19 cellular contexts compared by ENCODE assay signal in the genomic region with DNA sequence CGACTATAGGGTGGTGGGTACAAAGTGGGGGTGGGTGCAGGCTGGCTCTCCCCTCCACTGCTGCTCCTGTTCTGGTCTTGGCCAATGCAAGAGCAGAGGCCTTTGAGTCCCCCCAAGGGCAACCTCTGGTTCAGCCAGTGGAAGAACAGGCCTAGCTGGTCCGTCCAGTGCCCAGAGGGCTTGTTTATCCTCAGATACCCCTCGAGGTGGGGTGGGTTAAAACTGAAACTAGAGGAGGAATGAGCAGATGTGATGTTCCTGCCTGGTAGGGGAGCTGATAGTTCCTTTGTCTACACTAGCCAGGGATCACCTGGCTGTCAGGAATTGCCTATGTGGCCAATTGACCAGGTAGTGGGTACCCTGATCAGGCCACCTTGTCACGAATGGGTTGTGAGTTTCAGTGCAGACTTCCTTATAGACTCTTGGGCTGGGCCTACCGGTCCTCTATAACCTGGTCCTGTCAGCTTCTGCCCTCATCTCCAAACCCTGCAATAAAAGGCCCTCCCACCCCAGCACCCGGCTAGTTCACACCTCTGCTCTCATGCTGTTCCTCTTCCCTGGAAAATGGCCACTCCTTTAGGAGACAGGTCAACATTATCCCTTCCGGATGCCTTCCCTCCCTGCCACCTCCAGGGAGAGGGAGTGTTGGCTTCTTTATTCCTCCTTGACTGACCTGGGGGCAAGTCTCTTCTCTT. TPM values are rescaled to one million over a fixed set of nuclear protein-coding genes. Genes with fewer than 3 reads are reported as not detected.
DNase-seq lines count a peak whose midpoint lies in the region; ATAC-seq, FAIRE-seq and TF ChIP-seq lines count a peak whose summit lies in the region.
"Had no signal": no experiment of that assay in that cellular context is flagged by ENCODE, and none has a peak within 500 bp of the region (broad histone marks: within the 10 kb centered on the region; RNA-seq: fewer than 3 reads in every experiment).

No MANE protein-coding gene starts in this region.

- H3K9me3 ChIP-seq in HepG2 (ENCODE audit: low read length) = no peaks in the 10 kb centered on the region
- no peaks in the 10 kb centered on the region for H3K9me3 ChIP-seq in right lobe of liver
- H3K9me3 ChIP-seq in mesenchymal stem cell (ENCODE audit: control insufficient read depth, low read length) = no peaks in the 10 kb centered on the region
- no peaks in the 10 kb centered on the region for H3K9me3 ChIP-seq in testis
- H3K9me3 ChIP-seq: ascending aorta, prostate gland had no signal

- peaks cover 37% of the 10 kb centered on the region for H3K4me1 ChIP-seq in HepG2 (ENCODE audit: insufficient read depth, low read length)
- no peaks in the 10 kb centered on the region for H3K4me1 ChIP-seq in right lobe of liver
- H3K4me1 ChIP-seq in mesenchymal stem cell (ENCODE audit: control insufficient read depth, insufficient read depth, low read depth, low read length) = peaks cover 24% of the 10 kb centered on the region
- peaks cover 4% of the 10 kb centered on the region for H3K4me1 ChIP-seq in testis
- H3K4me1 ChIP-seq: ascending aorta had no signal

- no peak overlapping the region for H2BK15ac ChIP-seq in mesenchymal stem cell (ENCODE audit: low read depth, poor library complexity, severe bottlenecking)

- TF ChIP-seq CTCF in HepG2 (CRISPR knock-in tag; IDR thresholded peaks at IDR 0.05) (no peak), right lobe of liver (IDR thresholded peaks at IDR 0.05) (no peak), RWPE1 (conservative IDR thresholded peaks at IDR 0.05; ENCODE audit: low read depth) (no peak), testis (IDR thresholded peaks at IDR 0.05) (no peak)

- WGBS in HepG2 (ENCODE audit: low lambda C conversion rate) = 6% methylated on average over 6 of the region's 7 CpGs
- 49% methylated on average over 3 of the region's 7 CpGs for WGBS in right lobe of liver (ENCODE audit: insufficient coverage, low coverage, low lambda C conversion rate, missing lambda C conversion rate)
- WGBS in mesenchymal stem cell = 58% methylated on average over 6 of the region's 7 CpGs
- WGBS in testis, 2 donors = 75 to 78% methylated on average over 7 of the region's 7 CpGs

- H3K4me3 ChIP-seq in HepG2 (replicated peaks in 1 of 3; ENCODE audit: insufficient read depth in 1 of 3, low read depth in 2 of 3, low read length in 3 of 3) (0 out of 6 replicates have a peak overlapping the region, but pooled peaks of 1 of the 3 experiments have one; percentile 16), right lobe of liver (no peak overlapping the region), mesenchymal stem cell (ENCODE audit: insufficient read depth in 1 of 2, low read depth in 1 of 2, low read length in 2 of 2) (no peak overlapping the region), testis (no peak overlapping the region)
- H3K4me3 ChIP-seq: ascending aorta, prostate gland had no signal

- POLR2A ChIA-PET in HepG2 (lab: Yijun Ruan, JAX) (interaction anchor here (1.9 to 2.3 kb wide), 2 partner anchors 13 to 34 kb away, joined by 6 to 9 read pairs; no protein-coding TSS in a partner anchor), RWPE1 (lab: Yijun Ruan, JAX; ENCODE audit: low non-redundant PET) (interaction anchor here (0.6 kb wide), 1 partner anchor 10 kb away, joined by 4 read pairs; no protein-coding TSS in a partner anchor)

- FAIRE-seq in HepG2 (lab: Jason Lieb, UNC) = no peak

- H4K8ac ChIP-seq in mesenchymal stem cell (ENCODE audit: low read length) = no peak overlapping the region

- H3K23ac ChIP-seq in mesenchymal stem cell (ENCODE audit: low read length in 2 of 2) = no peak overlapping the region

- DNase-seq in HepG2 (ENCODE audit: low spot score) (no peak), right lobe of liver (no peak), RWPE1 (ENCODE audit: low spot score) (peak; percentile 49), mesenchymal stem cell (no peak), testis (no peak)
- DNase-seq in effector CD8-positive, alpha-beta T cell (lab: John Stamatoyannopoulos, UW) = no peak
- DNase-seq: activated CD4-positive, CD25-positive, alpha-beta regulatory T cell treated with anti-CD3 and anti-CD28 coated beads, Interleukin-2, amount 50 U/mL, for 72 hours; activated CD8-positive, alpha-beta memory T cell treated with anti-CD3 and anti-CD28 coated beads, Interleukin-2, amount 50 U/mL, for 48 hours; activated naive CD4-positive, alpha-beta T cell treated with anti-CD3 and anti-CD28 coated beads for 36 hours; foreskin fibroblast; GDM1; HCEC 1CT; left ventricle myocardium superior; stimulated activated naive CD8-positive, alpha-beta T cell treated with anti-CD3 and anti-CD28 coated beads, Interleukin-15, amount 100 ng/mL, for 72 hours had no signal

- H3K36me3 ChIP-seq in HepG2 (replicated peaks in 1 of 2; ENCODE audit: control insufficient read depth in 1 of 2, insufficient read depth in 2 of 2, low read length in 2 of 2) (no peaks in the 10 kb centered on the region), right lobe of liver (no peaks in the 10 kb centered on the region), mesenchymal stem cell (ENCODE audit: control insufficient read depth in 1 of 2, insufficient read depth in 2 of 2, low read depth in 1 of 2, low read length in 2 of 2) (peaks cover 0 to 4% of the 10 kb centered on the region in 2 experiments), testis (ENCODE audit: low read depth, missing control alignments) (no peaks in the 10 kb centered on the region)
- H3K36me3 ChIP-seq: prostate gland had no signal

- no peak overlapping the region for H3K14ac ChIP-seq in mesenchymal stem cell (ENCODE audit: low read length in 2 of 2)

- no peak overlapping the region for H4K91ac ChIP-seq in mesenchymal stem cell (ENCODE audit: low read length)

- intact Hi-C loops in HepG2 (cut with micrococcal nuclease; ENCODE audit: unreplicated experiment) = loop anchor here (2.0 to 5.0 kb wide), 3 partner anchors 110 to 390 kb away; no protein-coding TSS in a partner anchor
- intact Hi-C loops in right lobe of liver (cut with DNase I) = loop anchor here in 1 of 2 donors (5.0 to 10.0 kb wide), 2 partner anchors 50 to 393 kb away; no protein-coding TSS in a partner anchor
- intact Hi-C loops in testis (cut with DNase I; ENCODE audit: low total_unique reads) = no loop called here

- TF ChIP-seq EP300 in HepG2 (IDR thresholded peaks at IDR 0.05; ENCODE audit: low read depth in 2 of 2, low read length in 2 of 2) (no peak), HepG2 (CRISPR knock-in tag; IDR thresholded peaks at IDR 0.05; ENCODE audit: borderline replicate concordance) (no peak)

- H2AFZ ChIP-seq in HepG2 (ENCODE audit: low read length) (peak overlapping the region; percentile 83), mesenchymal stem cell (ENCODE audit: low read depth, low read length) (no peak overlapping the region)

- no peaks in the 10 kb centered on the region for H3K79me1 ChIP-seq in mesenchymal stem cell (replicated peaks; ENCODE audit: low read length, poor library complexity, severe bottlenecking)

- H2BK120ac ChIP-seq in mesenchymal stem cell (ENCODE audit: low read depth, low read length) = no peak overlapping the region

- H3K79me2 ChIP-seq in HepG2 (ENCODE audit: insufficient read depth, low read length) = no peaks in the 10 kb centered on the region

- no peak overlapping the region for H2BK5ac ChIP-seq in mesenchymal stem cell (ENCODE audit: low read depth, low read length, poor library complexity, severe bottlenecking)

- TF ChIP-seq POLR2A in HepG2 (IDR thresholded peaks at IDR 0.05; ENCODE audit: insufficient read depth in 1 of 2, low read depth in 2 of 2, low read length in 2 of 2) (no peak), right lobe of liver (IDR thresholded peaks at IDR 0.05) (no peak), testis (IDR thresholded peaks at IDR 0.05) (no peak)

- H3K18ac ChIP-seq in mesenchymal stem cell (ENCODE audit: low read depth in 1 of 2, low read length in 2 of 2) = no peak overlapping the region

- H4K20me1 ChIP-seq in HepG2 (ENCODE audit: insufficient read depth, low read length) = no peaks in the 10 kb centered on the region

- H3K9ac ChIP-seq in HepG2 (ENCODE audit: insufficient read depth, low read depth, low read length) (no peak overlapping the region), mesenchymal stem cell (ENCODE audit: low read length) (no peak overlapping the region)

- no peak overlapping the region for H3K27ac ChIP-seq in HepG2 (ENCODE audit: extremely low read length, insufficient read depth, low read length)
- H3K27ac ChIP-seq in right lobe of liver = no peak overlapping the region
- no peak overlapping the region for H3K27ac ChIP-seq in RWPE1
- no peak overlapping the region for H3K27ac ChIP-seq in mesenchymal stem cell (ENCODE audit: low read length, poor library complexity, severe bottlenecking)
- no peak overlapping the region for H3K27ac ChIP-seq in testis
- H3K27ac ChIP-seq: ascending aorta had no signal

- peak overlapping the region; percentile 57 for H2AK5ac ChIP-seq in mesenchymal stem cell (ENCODE audit: low read length, severe bottlenecking)

- in situ Hi-C loops in HepG2 (cut with HindIII; ENCODE audit: extremely low pct_ligation_motif_present, low pct_unique_long_range_greater_than_20kb) = loop anchor here (5.0 to 25.0 kb wide), 3 partner anchors 35 to 385 kb away; a partner anchor contains a TSS

- CTCF ChIA-PET in HepG2 (lab: Yijun Ruan, JAX; ENCODE audit: low intra/inter-chr PET ratio, low total read pairs) (interaction anchor here (2.2 to 3.1 kb wide), 2 partner anchors 34 to 51 kb away, joined by 18 to 22 read pairs; no protein-coding TSS in a partner anchor), RWPE1 (lab: Yijun Ruan, JAX) (interaction anchor here (0.6 to 2.0 kb wide), 9 partner anchors 14 to 220 kb away, joined by 3 to 12 read pairs (median 4); no protein-coding TSS in a partner anchor)

- no peak for TF ChIP-seq RAD21 in HepG2 (CRISPR knock-in tag; IDR thresholded peaks at IDR 0.05)

- no peak overlapping the region for H2BK12ac ChIP-seq in mesenchymal stem cell (ENCODE audit: low read length in 2 of 2)

- H3K4ac ChIP-seq in mesenchymal stem cell (ENCODE audit: low read depth in 1 of 2, low read length in 2 of 2) = no peak overlapping the region

- BruUV-seq in HepG2 (replicated peaks; lab: Mats Ljungman, UMichigan) = no TSS peak

- ATAC-seq in HepG2 = peak; percentile 20
- ATAC-seq in right lobe of liver = no peak
- ATAC-seq in HG03039 (IDR thresholded peaks at IDR 0.05; ENCODE audit: unreplicated experiment) = no peak
- no peak for ATAC-seq in HG03457 (IDR thresholded peaks at IDR 0.05; ENCODE audit: unreplicated experiment)
- ATAC-seq: Right ventricle myocardium inferior; stimulated activated naive CD8-positive, alpha-beta T cell treated with anti-CD3 and anti-CD28 coated beads, Interleukin-15, amount 100 ng/mL, for 72 hours had no signal

- H3K4me2 ChIP-seq in HepG2 (ENCODE audit: low read depth, low read length) (peak overlapping the region; percentile 68), mesenchymal stem cell (ENCODE audit: low read length, poor library complexity, severe bottlenecking) (no peak overlapping the region)

- H3K27me3 ChIP-seq in HepG2 (ENCODE audit: control insufficient read depth in 1 of 2, insufficient read depth in 2 of 2, low read length in 2 of 2) (peaks cover 2 to 25% of the 10 kb centered on the region in 2 experiments; a peak in 4 of 5 replicates), right lobe of liver (no peaks in the 10 kb centered on the region), mesenchymal stem cell (ENCODE audit: control insufficient read depth in 1 of 2, insufficient read depth in 1 of 2, low read length in 2 of 2) (no peaks in the 10 kb centered on the region), testis (no peaks in the 10 kb centered on the region)
- H3K27me3 ChIP-seq: ascending aorta had no signal

RNA-seq across cellular contexts. Expression of a gene that starts 10.7 kb away (rescaled TPM):
- total RNA-seq in HepG2 (2016; rRNA removed; fragmentation: Illumina TruSeq; extraction: Trizol) (636 and 1,509 TPM in 2 replicates), right lobe of liver (100 to 1,000 TPM; 118 to 672 (median 325) TPM), testis (100 to 1,000 TPM; 519 to 638 TPM)
- total RNA-seq in HepG2 (2016; cell fraction: cytosol; rRNA removed; fragmentation: Illumina TruSeq; extraction: Trizol; ENCODE audit: low read depth) = 68.9 and 73.7 TPM in 2 replicates
- total RNA-seq in HepG2 (2016; cell fraction: insoluble cytoplasmic fraction; rRNA removed; fragmentation: Illumina TruSeq; extraction: Trizol) = 651 and 1,441 TPM in 2 replicates
- 133 and 157 TPM in 2 replicates for total RNA-seq in HepG2 (2016; cell fraction: membrane; rRNA removed; fragmentation: Illumina TruSeq; extraction: Trizol)
- total RNA-seq in HepG2 (2016; cell fraction: nucleus; rRNA removed; fragmentation: Illumina TruSeq; extraction: Trizol) = 507 and 548 TPM in 2 replicates
- polyA plus RNA-seq in HepG2 (2011; rRNA removed) (205 and 262 TPM in 2 replicates), testis (ENCODE audit: insufficient read depth, low read depth, low replicate concordance) (385 TPM)
- polyA plus RNA-seq in HepG2 (2011; cell fraction: cytosol; rRNA removed) = 127 and 221 TPM in 2 replicates
- 46.7 and 79.9 TPM in 2 replicates for polyA plus RNA-seq in HepG2 (2011; cell fraction: nucleus; rRNA removed)
- polyA plus RNA-seq in HepG2 (2012) = 319 and 504 TPM in 2 replicates
- 49.1 and 55.8 TPM in 2 replicates for polyA plus RNA-seq in HepG2 (2016; cell fraction: cytosol; fragmentation: Illumina TruSeq; extraction: Trizol; ENCODE audit: low read depth)
- polyA plus RNA-seq in HepG2 (2016; cell fraction: insoluble cytoplasmic fraction; fragmentation: Illumina TruSeq; extraction: Trizol; ENCODE audit: low read depth) = 1,691 and 1,814 TPM in 2 replicates
- polyA plus RNA-seq in HepG2 (2016; cell fraction: membrane; fragmentation: Illumina TruSeq; extraction: Trizol; ENCODE audit: low read depth) = 108 and 125 TPM in 2 replicates
- 669 and 675 TPM in 2 replicates for polyA plus RNA-seq in HepG2 (2016; cell fraction: nucleus; fragmentation: Illumina TruSeq; extraction: Trizol; ENCODE audit: insufficient read depth, low read depth)
- 117 and 458 TPM in 2 replicates for polyA minus RNA-seq in HepG2 (2011; rRNA and poly(A)+ RNA removed; ENCODE audit: low replicate concordance)
- 494 and 532 TPM in 2 replicates for polyA minus RNA-seq in HepG2 (2011; cell fraction: cytosol; rRNA and poly(A)+ RNA removed)
- polyA minus RNA-seq in HepG2 (2011; cell fraction: nucleus; rRNA and poly(A)+ RNA removed) = 134 and 221 TPM in 2 replicates
- 430 TPM for polyA plus RNA-seq in mesenchymal stem cell (2013, experiment 1 of 2)
- polyA plus RNA-seq in mesenchymal stem cell (2013, experiment 2 of 2) = 432 TPM

RNA-seq across cellular contexts. Expression of a gene that starts 42.1 kb away (rescaled TPM):
- 23.2 and 30.5 TPM in 2 replicates for total RNA-seq in HepG2 (2016; rRNA removed; fragmentation: Illumina TruSeq; extraction: Trizol)
- 24.1 and 25.7 TPM in 2 replicates for total RNA-seq in HepG2 (2016; cell fraction: cytosol; rRNA removed; fragmentation: Illumina TruSeq; extraction: Trizol; ENCODE audit: low read depth)
- 25.8 and 28.7 TPM in 2 replicates for total RNA-seq in HepG2 (2016; cell fraction: insoluble cytoplasmic fraction; rRNA removed; fragmentation: Illumina TruSeq; extraction: Trizol)
- 29.7 and 34.1 TPM in 2 replicates for total RNA-seq in HepG2 (2016; cell fraction: membrane; rRNA removed; fragmentation: Illumina TruSeq; extraction: Trizol)
- total RNA-seq in HepG2 (2016; cell fraction: nucleus; rRNA removed; fragmentation: Illumina TruSeq; extraction: Trizol) = 22.4 and 24.2 TPM in 2 replicates
- 10.4 and 11.6 TPM in 2 replicates for polyA plus RNA-seq in HepG2 (2011; rRNA removed)
- 9.4 and 10.2 TPM in 2 replicates for polyA plus RNA-seq in HepG2 (2011; cell fraction: cytosol; rRNA removed)
- polyA plus RNA-seq in HepG2 (2011; cell fraction: nucleus; rRNA removed) = 11.4 and 12.2 TPM in 2 replicates
- 10.7 and 12.8 TPM in 2 replicates for polyA plus RNA-seq in HepG2 (2012)
- 3.0 and 3.7 TPM in 2 replicates for polyA plus RNA-seq in HepG2 (2016; cell fraction: cytosol; fragmentation: Illumina TruSeq; extraction: Trizol; ENCODE audit: low read depth)
- polyA plus RNA-seq in HepG2 (2016; cell fraction: insoluble cytoplasmic fraction; fragmentation: Illumina TruSeq; extraction: Trizol; ENCODE audit: low read depth) = 25.3 and 26.3 TPM in 2 replicates
- polyA plus RNA-seq in HepG2 (2016; cell fraction: membrane; fragmentation: Illumina TruSeq; extraction: Trizol; ENCODE audit: low read depth) = 7.5 and 8.4 TPM in 2 replicates
- polyA plus RNA-seq in HepG2 (2016; cell fraction: nucleus; fragmentation: Illumina TruSeq; extraction: Trizol; ENCODE audit: insufficient read depth, low read depth) = 25.1 and 26.7 TPM in 2 replicates
- 27.9 and 31.3 TPM in 2 replicates for polyA minus RNA-seq in HepG2 (2011; rRNA and poly(A)+ RNA removed; ENCODE audit: low replicate concordance)
- 14.9 and 18.5 TPM in 2 replicates for polyA minus RNA-seq in HepG2 (2011; cell fraction: cytosol; rRNA and poly(A)+ RNA removed)
- 27.6 and 29.8 TPM in 2 replicates for polyA minus RNA-seq in HepG2 (2011; cell fraction: nucleus; rRNA and poly(A)+ RNA removed)
- 10 to 100 TPM in 5 of 6 experiments, 1 to 10 TPM in 1; 6.3 to 14.7 (median 12.4) TPM for total RNA-seq in right lobe of liver
- polyA plus RNA-seq in mesenchymal stem cell (2013, experiment 1 of 2) = 12.6 TPM
- 12.4 TPM for polyA plus RNA-seq in mesenchymal stem cell (2013, experiment 2 of 2)
- total RNA-seq in testis = 10 to 100 TPM; 46.5 to 56.4 TPM
- polyA plus RNA-seq in testis (ENCODE audit: insufficient read depth, low read depth, low replicate concordance) = 69.2 TPM
